In the genomic region with DNA sequence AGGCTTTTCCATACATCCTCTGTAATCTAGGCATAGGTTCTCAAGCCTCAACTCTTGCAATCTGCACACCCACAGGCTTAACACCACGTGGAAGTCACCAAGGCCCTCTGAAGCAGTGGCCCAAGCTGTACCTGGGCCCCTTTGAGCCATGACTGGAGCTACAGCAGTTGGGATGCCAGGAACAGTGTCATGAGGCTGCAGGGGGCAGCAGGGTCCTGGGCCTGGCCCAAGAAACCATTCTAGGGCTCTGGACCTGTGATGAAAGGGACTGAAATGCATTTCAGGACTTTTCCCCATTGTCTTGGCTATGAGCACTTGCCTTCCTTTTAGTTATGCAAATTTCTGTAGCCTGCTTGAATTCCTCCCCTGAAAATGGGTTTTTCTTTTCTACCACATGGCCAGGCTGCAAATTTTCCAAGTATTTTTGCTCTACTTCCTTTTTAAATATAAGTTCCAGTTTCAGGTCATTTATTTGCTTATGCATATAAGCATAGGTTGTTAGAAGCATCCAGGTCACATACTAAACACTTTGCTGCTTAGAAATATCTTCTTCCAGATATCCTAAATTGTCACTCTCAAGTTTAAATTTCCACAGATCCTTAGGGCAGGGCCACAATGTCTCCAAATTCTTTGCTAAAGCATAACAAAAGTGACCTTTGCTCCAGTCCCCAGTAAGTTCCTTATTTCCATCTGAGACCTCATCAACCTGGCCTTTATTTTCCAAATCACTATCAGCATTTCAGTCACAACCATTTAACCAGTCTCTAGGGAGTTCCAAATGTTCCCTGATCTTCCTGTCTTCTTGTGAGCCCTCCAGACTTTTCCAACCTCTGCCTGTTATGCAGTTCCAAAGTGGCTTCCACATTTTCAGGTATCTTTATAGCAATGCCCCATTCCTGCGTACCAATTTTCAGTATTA, we compare ENCODE assay signal across 20 cellular contexts.
"Had no signal": no experiment of that assay in that cellular context is flagged by ENCODE, and none has a peak within 500 bp of the region (broad histone marks: within the 10 kb centered on the region; RNA-seq: fewer than 3 reads in every experiment).

No MANE protein-coding gene starts in this region.

- DNase-seq: activated CD8-positive, alpha-beta memory T cell treated with anti-CD3 and anti-CD28 coated beads, Interleukin-2, amount 50 U/mL, for 4 hours; activated T-cell treated with anti-CD3 and anti-CD28 coated beads, Interleukin-2, amount 50 U/mL, for 24 hours; aorta; effector CD4-positive, alpha-beta T cell; erythroblast; foreskin melanocyte; immature natural killer cell; midbrain; natural killer cell; sigmoid colon; stimulated activated CD4-positive, alpha-beta T cell treated with anti-CD3 and anti-CD28 coated beads, Interleukin-15, amount 100 ng/mL, for 24 hours; stimulated activated naive B cell treated with anti-CD40 and anti-IgM and Interleukin-4, amounts not matched to agents 10 μg/mL and 1 μg/mL and 100 μg/mL, for 72 hours; transverse colon; uterus had no signal

- H3K4me1 Mint-ChIP-seq: activated T-helper 17 cell treated with anti-CD3 and anti-CD28 coated beads, Interleukin-2, amount 50 U/mL, for 72 hours; brain; immature natural killer cell; natural killer cell; stimulated activated naive B cell treated with anti-CD40 and anti-IgM and Interleukin-4, amounts not matched to agents 10 μg/mL and 1 μg/mL and 100 μg/mL, for 72 hours had no signal

- H3K4me1 ChIP-seq: sigmoid colon, uterus had no signal

- H3K27me3 ChIP-seq: sigmoid colon, transverse colon, uterus had no signal

- H3K27ac ChIP-seq: sigmoid colon, transverse colon, uterus had no signal

- H3K4me3 Mint-ChIP-seq: activated T-cell treated with anti-CD3 and anti-CD28 coated beads, Interleukin-2, amount 50 U/mL, for 24 hours; activated T-helper 17 cell treated with anti-CD3 and anti-CD28 coated beads, Interleukin-2, amount 50 U/mL, for 72 hours; brain; dendritic cell treated with granulocyte-macrophage colony-stimulating factor and Interleukin-4, amounts not matched to agents 40 ng/mL and 50 ng/mL, for 4 days; immature natural killer cell; natural killer cell; stimulated activated naive B cell treated with anti-CD40 and anti-IgM and Interleukin-4, amounts not matched to agents 10 μg/mL and 1 μg/mL and 100 μg/mL, for 72 hours had no signal

- H3K36me3 Mint-ChIP-seq: brain had no signal

- H3K4me3 ChIP-seq: sigmoid colon, smooth muscle cell, transverse colon, uterus had no signal

- ATAC-seq: activated naive CD4-positive, alpha-beta T cell treated with anti-CD3 and anti-CD28 coated beads, Interleukin-2, amount 50 U/mL, for 72 hours; activated T-helper 17 cell treated with anti-CD3 and anti-CD28 coated beads, Interleukin-2, amount 50 U/mL, for 72 hours; left lobe of liver; natural killer cell; stimulated activated naive B cell treated with anti-CD40 and anti-IgM and Interleukin-4, amounts not matched to agents 10 μg/mL and 1 μg/mL and 100 μg/mL, for 72 hours had no signal

- H3K36me3 ChIP-seq: sigmoid colon, transverse colon, uterus had no signal

- H3K9me3 ChIP-seq: uterus had no signal

- H3K4me2 ChIP-seq: smooth muscle cell had no signal

- H3K27me3 Mint-ChIP-seq: activated T-cell treated with anti-CD3 and anti-CD28 coated beads, Interleukin-2, amount 50 U/mL, for 24 hours; activated T-helper 17 cell treated with anti-CD3 and anti-CD28 coated beads, Interleukin-2, amount 50 U/mL, for 72 hours; brain had no signal

- H3K27ac Mint-ChIP-seq: activated naive CD4-positive, alpha-beta T cell treated with anti-CD3 and anti-CD28 coated beads, Interleukin-2, amount 50 U/mL, for 72 hours; activated T-cell treated with anti-CD3 and anti-CD28 coated beads, Interleukin-2, amount 50 U/mL, for 24 hours; activated T-helper 17 cell treated with anti-CD3 and anti-CD28 coated beads, Interleukin-2, amount 50 U/mL, for 72 hours; brain; dendritic cell treated with granulocyte-macrophage colony-stimulating factor and Interleukin-4, amounts not matched to agents 40 ng/mL and 50 ng/mL, for 4 days; immature natural killer cell; natural killer cell; stimulated activated naive B cell treated with anti-CD40 and anti-IgM and Interleukin-4, amounts not matched to agents 10 μg/mL and 1 μg/mL and 100 μg/mL, for 72 hours had no signal
